ENCODE assay signal across 2 cellular contexts in the genomic region with DNA sequence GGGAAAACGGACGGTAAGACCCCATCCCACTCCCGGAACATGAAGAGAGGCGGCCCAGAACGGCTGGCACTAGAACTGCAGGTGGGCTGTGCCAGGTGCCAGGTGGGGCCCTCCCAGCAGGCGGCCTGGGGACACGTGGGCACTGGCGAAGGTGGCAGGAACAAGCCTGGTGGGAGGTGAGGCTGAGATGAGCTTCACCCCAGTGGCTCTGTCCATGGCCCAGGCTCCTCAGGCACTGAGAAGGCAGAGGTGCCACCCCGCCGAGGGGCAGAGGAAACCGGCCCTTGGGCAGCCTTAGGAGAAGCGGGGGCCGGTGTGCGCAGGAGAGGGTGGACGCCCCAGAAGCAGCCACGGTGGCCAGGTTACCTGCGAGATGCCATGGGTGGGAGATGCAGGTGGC. TPM values are rescaled to one million over a fixed set of nuclear protein-coding genes. Genes with fewer than 3 reads are reported as not detected.
"Had no signal": no experiment of that assay in that cellular context is flagged by ENCODE, and none has a peak within 500 bp of the region (broad histone marks: within the 10 kb centered on the region; RNA-seq: fewer than 3 reads in every experiment).

No MANE protein-coding gene starts in this region.

RNA-seq across cellular contexts. Expression of gene ZDHHC11B, which starts 4.0 kb away (rescaled TPM):
- total RNA-seq: IMR-90, RPMI7951 had no signal
